In the genomic region with DNA sequence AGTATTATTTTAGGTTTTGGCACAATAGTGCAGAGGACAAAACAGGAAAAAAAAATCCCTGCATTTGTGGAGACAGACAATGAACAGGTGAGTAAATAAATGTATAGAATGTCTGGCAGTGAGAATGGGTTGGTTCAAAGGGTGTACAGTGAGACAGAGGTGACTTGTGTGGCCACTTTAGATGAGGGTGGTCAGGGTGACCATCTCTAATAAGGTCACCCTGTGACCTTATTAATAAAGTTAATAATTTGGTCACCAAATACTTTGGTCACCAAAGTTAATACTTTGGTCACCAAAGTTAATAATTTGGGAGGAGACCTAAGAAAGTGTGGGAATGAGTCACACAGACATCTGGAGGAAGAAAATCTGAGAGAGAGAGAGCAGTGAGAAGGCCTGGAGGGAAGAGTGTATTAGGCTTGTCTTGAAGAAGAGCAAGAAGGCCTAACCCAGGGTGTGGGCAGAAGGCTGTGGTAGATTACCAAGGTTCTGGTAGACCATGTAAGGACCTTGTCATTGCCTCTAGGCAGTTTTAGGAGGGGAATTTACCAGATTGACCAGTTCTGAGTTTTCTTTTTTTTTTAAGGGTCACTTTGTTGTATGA, we compare ENCODE assay signal across 1 cellular context.
TF ChIP-seq lines count a peak whose summit lies in the region.

No MANE protein-coding gene starts in this region.

TF ChIP-seq in GM12878, 131 proteins besides CTCF, POLR2A, EP300 and RAD21 (continued from another document):
- TF ChIP-seq MTA3 (IDR thresholded peaks at IDR 0.05; ENCODE audit: borderline replicate concordance, low read length) (no peak), STAT1 (conservative IDR thresholded peaks at IDR 0.05) (no peak), CHD4 (IDR thresholded peaks at IDR 0.05) (no peak), JUNB (IDR thresholded peaks at IDR 0.05) (no peak), SMAD5 (IDR thresholded peaks at IDR 0.05; ENCODE audit: low read depth) (no peak), TARDBP (IDR thresholded peaks at IDR 0.05; ENCODE audit: borderline replicate concordance) (no peak)
